ENCODE assay signal across 7 cellular contexts in genomic region chr18:36572135-36572856, GRCh38.
DNase-seq lines count a peak whose midpoint lies in the region; ATAC-seq and TF ChIP-seq lines count a peak whose summit lies in the region.

No MANE protein-coding gene starts in this region.

- H2AFZ ChIP-seq in OCI-LY3 (ENCODE audit: low read depth, low read length) = peak overlapping the region; percentile 97

- peaks cover 19% of the 10 kb centered on the region for H3K27me3 ChIP-seq in OCI-LY3 (ENCODE audit: low read depth, low read length)

- ATAC-seq in HG02798 (IDR thresholded peaks at IDR 0.05; ENCODE audit: poor library complexity, unreplicated experiment) (peak; percentile 76), HG02610 (IDR thresholded peaks at IDR 0.05; ENCODE audit: unreplicated experiment) (no peak)
- peak; percentile 44 for ATAC-seq in effector memory CD8-positive, alpha-beta T cell (replicated peaks)

- H3K9ac ChIP-seq in OCI-LY3 (ENCODE audit: low read length) = no peak overlapping the region

- H3K4me2 ChIP-seq in OCI-LY3 (ENCODE audit: low read length) = peak overlapping the region; percentile 72

- H3K9me3 Mint-ChIP-seq in effector memory CD8-positive, alpha-beta T cell = no peaks in the 10 kb centered on the region

- no peaks in the 10 kb centered on the region for H3K79me2 ChIP-seq in OCI-LY3 (ENCODE audit: low read length)

- DNase-seq in GM12864 (ENCODE audit: low read depth) (peak; percentile 4), midbrain (lab: John Stamatoyannopoulos, UW) (peak; percentile 43), NCI-H187 treated with DMSO at 0.1 percent for 48 hours (lab: John Stamatoyannopoulos, UW) (no peak)
- peak in 1 of 3 experiments; percentile 6 for DNase-seq in effector memory CD8-positive, alpha-beta T cell

- H4K20me1 ChIP-seq in OCI-LY3 (ENCODE audit: insufficient read depth, low read length) = no peaks in the 10 kb centered on the region

- no peak overlapping the region for H3K27ac ChIP-seq in OCI-LY3 (ENCODE audit: low read length)

- H3K4me1 ChIP-seq in OCI-LY3 (ENCODE audit: low read length) = no peaks in the 10 kb centered on the region

- peaks cover 4% of the 10 kb centered on the region in 2 donors for H3K4me1 Mint-ChIP-seq in effector memory CD8-positive, alpha-beta T cell (ENCODE audit: low read depth in 2 of 2)

- no peak overlapping the region for H3K4me3 Mint-ChIP-seq in effector memory CD8-positive, alpha-beta T cell

- TF ChIP-seq CTCF in GM12864 (IDR thresholded peaks at IDR 0.05; ENCODE audit: low read depth, low read length, missing control alignments) (peak; percentile 52), OCI-LY3 (IDR thresholded peaks at IDR 0.05; ENCODE audit: low read depth, low read length) (peak; percentile 95)

- H3K4me3 ChIP-seq in GM12864 (ENCODE audit: low read depth, low read length) (no peak overlapping the region), OCI-LY3 (ENCODE audit: low read length) (peak overlapping the region; percentile 54)

- no peaks in the 10 kb centered on the region for H3K36me3 ChIP-seq in OCI-LY3 (replicated peaks; ENCODE audit: low read depth, low read length)

- H3K36me3 Mint-ChIP-seq in effector memory CD8-positive, alpha-beta T cell (ENCODE audit: insufficient read depth) = no peaks in the 10 kb centered on the region

- H3K27ac Mint-ChIP-seq in effector memory CD8-positive, alpha-beta T cell = peak overlapping the region in 1 of 2 donors; percentile 35

- no peaks in the 10 kb centered on the region for H3K9me3 ChIP-seq in OCI-LY3 (ENCODE audit: insufficient read depth, low read length)

- H3K27me3 Mint-ChIP-seq in effector memory CD8-positive, alpha-beta T cell = peaks cover 0 to 1% of the 10 kb centered on the region in 2 donors
